ENCODE assay signal across 11 cellular contexts in genomic region chr13:40503966-40504591, GRCh38.
A peak's percentile ranks its signal among the peaks of the same experiment; 100 is the strongest.
DNase-seq lines count a peak whose midpoint lies in the region; ATAC-seq and TF ChIP-seq lines count a peak whose summit lies in the region.
"Had no signal": no experiment of that assay in that cellular context is flagged by ENCODE, and none has a peak within 500 bp of the region (broad histone marks: within the 10 kb centered on the region; RNA-seq: fewer than 3 reads in every experiment).

No MANE protein-coding gene starts in this region.

- H4K20me1 ChIP-seq in SK-N-SH (ENCODE audit: insufficient read depth): no peaks in the 10 kb centered on the region

- H3K36me3 ChIP-seq in SK-N-SH (replicated peaks in 1 of 2; ENCODE audit: control insufficient read depth in 1 of 2, insufficient read depth in 2 of 2, low read length in 1 of 2): no peaks in the 10 kb centered on the region

- H3K79me2 ChIP-seq in SK-N-SH (ENCODE audit: insufficient read depth): no peaks in the 10 kb centered on the region

- H3K9ac ChIP-seq in SK-N-SH: peak overlapping the region; percentile 31; the same call in 1 of the 2 replicates

- TF ChIP-seq RAD21 in SK-N-SH (IDR thresholded peaks at IDR 0.05; ENCODE audit: low read length): no peak

- peaks cover 0 to 16% of the 10 kb centered on the region in 2 experiments; a peak in 1 of 4 replicates for H3K4me1 ChIP-seq in SK-N-SH (ENCODE audit: control insufficient read depth in 1 of 2, insufficient read depth in 2 of 2, low read depth in 1 of 2, low read length in 1 of 2)

- H3K9me3 Mint-ChIP-seq in osteocyte (ENCODE audit: unreplicated experiment): no peaks in the 10 kb centered on the region
- H3K9me3 Mint-ChIP-seq: naive thymus-derived CD8-positive, alpha-beta T cell had no signal

- peak in 1 of 2 experiments; percentile 51; a peak in 1 of 4 replicates for TF ChIP-seq EP300 in SK-N-SH (IDR thresholded peaks at IDR 0.05; ENCODE audit: borderline replicate concordance in 1 of 2, low read depth in 1 of 2, low read length in 1 of 2)

- no peaks in the 10 kb centered on the region for H3K9me2 ChIP-seq in SK-N-SH

- H3F3A ChIP-seq in SK-N-SH (replicated peaks; ENCODE audit: insufficient read depth): peaks cover 11% of the 10 kb centered on the region

- peak overlapping the region in 1 of 2 experiments; percentile 85; a peak in 2 of 4 replicates for H3K27ac ChIP-seq in SK-N-SH (ENCODE audit: low read depth in 2 of 2, low read length in 1 of 2)

- peak overlapping the region; percentile 87 for H3K27ac Mint-ChIP-seq in osteocyte (ENCODE audit: unreplicated experiment)

- H3K27me3 Mint-ChIP-seq in osteocyte (ENCODE audit: unreplicated experiment): no peaks in the 10 kb centered on the region
- H3K27me3 Mint-ChIP-seq: naive thymus-derived CD8-positive, alpha-beta T cell had no signal

- H3K4me3 ChIP-seq in SK-N-SH (ENCODE audit: low read depth in 2 of 2, low read length in 1 of 2): no peak overlapping the region
- no peak overlapping the region for H3K4me3 ChIP-seq in fibroblast of the aortic adventitia (ENCODE audit: low read depth, low read length)

- CTCF ChIA-PET in SK-N-SH (lab: Yijun Ruan, JAX): no interaction called here

- H3K9me3 ChIP-seq in SK-N-SH: no peaks in the 10 kb centered on the region

- no peaks in the 10 kb centered on the region for H3K36me3 Mint-ChIP-seq in osteocyte (ENCODE audit: unreplicated experiment)
- H3K36me3 Mint-ChIP-seq: naive thymus-derived CD8-positive, alpha-beta T cell had no signal

- no peaks in the 10 kb centered on the region for H3K27me3 ChIP-seq in SK-N-SH (ENCODE audit: insufficient read depth)

- no peak for ATAC-seq in GM21528 (IDR thresholded peaks at IDR 0.05; ENCODE audit: low FRiP score, unreplicated experiment)
- ATAC-seq: naive thymus-derived CD8-positive, alpha-beta T cell had no signal

- peaks cover 44% of the 10 kb centered on the region for H3K4me1 Mint-ChIP-seq in osteocyte (ENCODE audit: unreplicated experiment)

- peak overlapping the region; percentile 24 for H3K4me2 ChIP-seq in SK-N-SH

- DNase-seq in ELR (ENCODE audit: low read depth) (peak; percentile 41), SK-N-SH (no peak), fibroblast of the aortic adventitia (ENCODE audit: low read depth) (peak; percentile 96), osteocyte (ENCODE audit: extremely low spot score, unreplicated experiment) (no peak), NCI-H69 (lab: John Stamatoyannopoulos, UW) (no peak)
- DNase-seq in stimulated activated CD4-positive, alpha-beta T cell treated with anti-CD3 and anti-CD28 coated beads, Interleukin-4, amount 100 ng/mL, for 24 hours: no peak
- DNase-seq in activated effector memory CD4-positive, alpha-beta T cell treated with anti-CD3 and anti-CD28 coated beads, Interleukin-2, amount 50 U/mL, for 16 hours: no peak
- DNase-seq: activated gamma-delta T cell; DMS153; naive thymus-derived CD8-positive, alpha-beta T cell had no signal

- H2AFZ ChIP-seq in SK-N-SH (ENCODE audit: low read depth): no peak overlapping the region

- 28% methylated on average over 2 of the region's 2 CpGs for WGBS in SK-N-SH (ENCODE audit: low lambda C conversion rate)

- TF ChIP-seq CTCF in SK-N-SH (IDR thresholded peaks at IDR 0.05): no peak
- TF ChIP-seq CTCF in fibroblast of the aortic adventitia (IDR thresholded peaks at IDR 0.05; ENCODE audit: insufficient read depth, low read length): no peak
- TF ChIP-seq CTCF in osteocyte (IDR thresholded peaks at IDR 0.05): no peak

- POLR2A ChIA-PET in SK-N-SH (lab: Yijun Ruan, JAX): no interaction called here

- no peak overlapping the region for H3K4me3 Mint-ChIP-seq in osteocyte (ENCODE audit: unreplicated experiment)
- H3K4me3 Mint-ChIP-seq: naive thymus-derived CD8-positive, alpha-beta T cell had no signal

TF ChIP-seq in SK-N-SH, 30 proteins besides CTCF, POLR2A, EP300 and RAD21 (continues in another document):
- TF ChIP-seq POLR2AphosphoS5 (IDR thresholded peaks at IDR 0.05; ENCODE audit: low read depth, low read length) (no peak), GABPA (IDR thresholded peaks at IDR 0.05; ENCODE audit: low read depth) (no peak), ELF1 (IDR thresholded peaks at IDR 0.05) (no peak), MXI1 (IDR thresholded peaks at IDR 0.05; ENCODE audit: low read depth, low read length) (no peak), FOXM1 (IDR thresholded peaks at IDR 0.05; ENCODE audit: low read depth) (no peak), JUND (IDR thresholded peaks at IDR 0.05) (peak; percentile 56), NRF1 (IDR thresholded peaks at IDR 0.05; ENCODE audit: low read depth, low read length) (no peak), FOSL2 (IDR thresholded peaks at IDR 0.05; ENCODE audit: borderline replicate concordance, low read depth) (peak; percentile 51; the same call in 1 of the 2 replicates), TCF12 (IDR thresholded peaks at IDR 0.05) (peak; percentile 56), PBX3 (IDR thresholded peaks at IDR 0.05) (peak; percentile 62), RXRA (IDR thresholded peaks at IDR 0.05; ENCODE audit: borderline replicate concordance, low read depth) (peak; percentile 29; the same call in 1 of the 2 replicates), TAF1 (IDR thresholded peaks at IDR 0.05; ENCODE audit: borderline replicate concordance, low read depth, low read length) (no peak), NFIC (IDR thresholded peaks at IDR 0.05; ENCODE audit: borderline replicate concordance) (peak; percentile 21; the same call in 1 of the 2 replicates), SMC3 (IDR thresholded peaks at IDR 0.05; ENCODE audit: low read depth, low read length) (no peak), MAX (IDR thresholded peaks at IDR 0.05; ENCODE audit: low read depth) (peak; percentile 36; the same call in 1 of the 2 replicates), USF2 (IDR thresholded peaks at IDR 0.05; ENCODE audit: borderline replicate concordance, low read depth, low read length) (no peak), CHD2 (IDR thresholded peaks at IDR 0.05; ENCODE audit: low read length, partially characterized antibody) (no peak), REST (IDR thresholded peaks at IDR 0.05; ENCODE audit: low read depth, low read length) (no peak), ZBTB33 (IDR thresholded peaks at IDR 0.05; ENCODE audit: borderline replicate concordance, low read depth) (no peak)

Comparison
In these comparisons a context has a peak if more than half of its experiments do, and no peak if none do; other contexts are left out.
1. DNase-seq: peak in ELR (single experiment) and fibroblast of the aortic adventitia (single experiment); none in SK-N-SH (single experiment), osteocyte (single experiment), stimulated activated CD4-positive, alpha-beta T cell treated with anti-CD3 and anti-CD28 coated beads, Interleukin-4, amount 100 ng/mL, for 24 hours (single experiment), NCI-H69 (single experiment) and activated effector memory CD4-positive, alpha-beta T cell treated with anti-CD3 and anti-CD28 coated beads, Interleukin-2, amount 50 U/mL, for 16 hours (single experiment).